24 cellular contexts compared by ENCODE assay signal in the genomic region with DNA sequence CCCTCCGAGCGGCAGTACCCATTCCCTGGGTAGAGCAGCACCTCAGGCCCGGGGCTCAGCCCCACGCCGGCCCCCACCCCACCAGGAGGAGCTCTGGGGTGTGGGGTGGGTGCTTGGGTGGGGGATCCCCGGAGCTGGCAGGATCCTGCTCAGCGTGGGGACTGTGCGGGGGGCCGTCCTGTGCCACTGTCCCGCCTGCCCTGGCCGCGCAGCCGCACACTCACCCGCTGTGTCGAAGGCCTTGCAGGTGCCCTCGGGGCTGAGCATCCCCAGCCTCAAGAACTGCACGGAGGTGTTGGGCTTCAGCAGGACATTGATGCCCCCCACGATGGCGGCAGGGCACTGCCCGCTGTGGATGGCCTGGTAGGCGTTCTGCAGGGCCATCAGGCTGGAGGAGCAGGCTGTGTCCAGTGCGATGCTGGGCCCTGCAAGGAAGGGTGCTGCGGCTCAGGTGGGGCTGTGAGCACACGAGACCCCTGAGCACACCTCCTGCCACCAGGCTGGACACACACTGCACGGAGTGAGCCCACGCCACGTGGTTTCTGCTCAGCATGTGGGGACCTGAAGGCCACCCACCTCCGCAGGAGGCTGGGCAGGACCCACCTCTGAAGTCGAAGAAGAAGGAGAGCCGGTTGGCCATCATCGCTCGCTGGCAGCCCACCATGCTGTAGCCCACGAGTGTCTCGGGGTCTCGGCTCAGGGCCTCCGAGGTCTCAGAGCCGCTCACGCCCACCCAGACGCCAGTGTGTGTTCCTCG. TPM values are rescaled to one million over a fixed set of nuclear protein-coding genes. Genes with fewer than 3 reads are reported as not detected.
A peak's percentile ranks its signal among the peaks of the same experiment; 100 is the strongest.
DNase-seq lines count a peak whose midpoint lies in the region; ATAC-seq, FAIRE-seq and TF ChIP-seq lines count a peak whose summit lies in the region.
"Had no signal": no experiment of that assay in that cellular context is flagged by ENCODE, and none has a peak within 500 bp of the region (broad histone marks: within the 10 kb centered on the region; RNA-seq: fewer than 3 reads in every experiment).

No MANE protein-coding gene starts in this region.

- H3K9me3 ChIP-seq in mammary epithelial cell (replicated peaks; ENCODE audit: insufficient read depth, low read length) (no peaks in the 10 kb centered on the region), breast epithelium (no peaks in the 10 kb centered on the region), GM12878 (replicated peaks; ENCODE audit: control insufficient read depth, insufficient read depth, low read length) (no peaks in the 10 kb centered on the region), neuronal stem cell (replicated peaks in 1 of 2; ENCODE audit: control insufficient read depth in 2 of 2, insufficient read depth in 1 of 2, low read depth in 1 of 2, low read length in 2 of 2) (no peaks in the 10 kb centered on the region)
- no peaks in the 10 kb centered on the region for H3K9me3 ChIP-seq in CD4-positive, alpha-beta T cell (ENCODE audit: control insufficient read depth, low read length)
- H3K9me3 ChIP-seq: A549, adrenal gland, BLaER1, upper lobe of left lung had no signal

- CTCF ChIA-PET in mammary epithelial cell (lab: Charles Lee; ENCODE audit: low non-redundant PET): no interaction called here
- CTCF ChIA-PET in GM12878 (lab: Yijun Ruan, JAX): no interaction called here
- CTCF ChIA-PET in CD4-positive, alpha-beta T cell (lab: Charles Lee): no interaction called here

- POLR2A ChIA-PET in GM12878 (lab: Charles Lee): no interaction called here
- POLR2A ChIA-PET in CD4-positive, alpha-beta T cell (lab: Charles Lee): no interaction called here

- WGBS in mammary epithelial cell (ENCODE audit: low coverage, missing lambda C conversion rate): 94% methylated on average over 13 of the region's 40 CpGs
- 98% methylated on average over 34 of the region's 40 CpGs for WGBS in GM12878 (ENCODE audit: insufficient coverage, insufficient replicate concordance, low lambda C conversion rate, missing lambda C conversion rate)
- no CpG with 5 or more reads among the region's 40 CpGs for WGBS in neuronal stem cell (ENCODE audit: extremely low coverage in 2 of 2, insufficient read length in 2 of 2, insufficient replicate concordance in 1 of 2), 2 donors

- no peak overlapping the region for H3K4ac ChIP-seq in neuronal stem cell (ENCODE audit: low read length)

- H3K18ac ChIP-seq in neuronal stem cell (ENCODE audit: low read length): peak overlapping the region; percentile 48

- in situ Hi-C loops in mammary epithelial cell (cut with MboI; ENCODE audit: low sequenced_read_pairs in 2 of 2) (no loop called here), GM12878 (cut with MboI) (no loop called here)

- no peak overlapping the region for H3K4me3 Mint-ChIP-seq in CD4-positive, alpha-beta T cell
- H3K4me3 Mint-ChIP-seq: activated T-helper 17 cell treated with anti-CD3 and anti-CD28 coated beads, Interleukin-2, amount 50 U/mL, for 72 hours had no signal

- no peak overlapping the region for H3K27ac Mint-ChIP-seq in CD4-positive, alpha-beta T cell
- H3K27ac Mint-ChIP-seq: activated T-helper 17 cell treated with anti-CD3 and anti-CD28 coated beads, Interleukin-2, amount 50 U/mL, for 72 hours; nephron; progenitor cell of endocrine pancreas had no signal

- DNase-seq in mammary epithelial cell (no peak), breast epithelium (ENCODE audit: low spot score in 2 of 2) (no peak), GM12878 (ENCODE audit: low read depth, low spot score) (no peak), neuronal stem cell (ENCODE audit: low spot score) (no peak)
- DNase-seq in CD4-positive, alpha-beta T cell: no peak
- DNase-seq: mesendoderm; NCI-H1417; NCI-H2107; NCI-H510A; stimulated activated CD4-positive, alpha-beta T cell treated with anti-CD3 and anti-CD28 coated beads, Interleukin-2, amount 100 ng/mL, for 48 hours had no signal

- peaks cover 20% of the 10 kb centered on the region for H3K36me3 Mint-ChIP-seq in CD4-positive, alpha-beta T cell (ENCODE audit: low read depth)

- no peak for ATAC-seq in GM12878
- no peak for ATAC-seq in CD4-positive, alpha-beta T cell (ENCODE audit: poor library complexity)
- no peak for ATAC-seq in HG02588 (IDR thresholded peaks at IDR 0.05; ENCODE audit: unreplicated experiment)
- ATAC-seq: A549; activated CD4-positive, CD25-positive, alpha-beta regulatory T cell treated with anti-CD3 and anti-CD28 coated beads, Interleukin-2, amount 50 U/mL, for 24 hours; activated T-helper 17 cell treated with anti-CD3 and anti-CD28 coated beads, Interleukin-2, amount 50 U/mL, for 72 hours; SK-N-SH treated with all-trans-retinoic acid at 6 μM for 48 hours had no signal

- H4K8ac ChIP-seq in neuronal stem cell (ENCODE audit: low read depth, low read length): no peak overlapping the region

- TF ChIP-seq EP300 in GM12878 (IDR thresholded peaks at IDR 0.05; ENCODE audit: borderline replicate concordance in 1 of 2, control insufficient read depth in 1 of 2, low read depth in 2 of 2, low read length in 2 of 2): no peak

- TF ChIP-seq POLR2A in breast epithelium (IDR thresholded peaks at IDR 0.05) (no peak), GM12878 (IDR thresholded peaks at IDR 0.05; ENCODE audit: low read depth, low read length) (peak; percentile 59; the same call in 1 of the 2 replicates)

- no peak overlapping the region for H2AK5ac ChIP-seq in neuronal stem cell (ENCODE audit: low read depth, low read length)

- no peaks in the 10 kb centered on the region for H3K9me3 Mint-ChIP-seq in CD4-positive, alpha-beta T cell
- H3K9me3 Mint-ChIP-seq: activated T-helper 17 cell treated with anti-CD3 and anti-CD28 coated beads, Interleukin-2, amount 50 U/mL, for 72 hours; nephron had no signal

- H3K79me1 ChIP-seq in neuronal stem cell (ENCODE audit: low read depth, low read length): peaks cover 61% of the 10 kb centered on the region

- H2BK15ac ChIP-seq in neuronal stem cell (ENCODE audit: low read length): no peak overlapping the region

- H3K27me3 Mint-ChIP-seq in CD4-positive, alpha-beta T cell: no peaks in the 10 kb centered on the region
- H3K27me3 Mint-ChIP-seq: activated T-helper 17 cell treated with anti-CD3 and anti-CD28 coated beads, Interleukin-2, amount 50 U/mL, for 72 hours; progenitor cell of endocrine pancreas had no signal

- H2BK5ac ChIP-seq in neuronal stem cell (ENCODE audit: low read length): peak overlapping the region; percentile 93

- H3K4me1 ChIP-seq in mammary epithelial cell (ENCODE audit: insufficient read depth, low read length): peaks cover 22% of the 10 kb centered on the region
- H3K4me1 ChIP-seq in breast epithelium: peaks cover 8 to 11% of the 10 kb centered on the region in 2 donors
- peaks cover 7% of the 10 kb centered on the region for H3K4me1 ChIP-seq in GM12878 (ENCODE audit: control insufficient read depth, insufficient read depth, low read length)
- H3K4me1 ChIP-seq in neuronal stem cell (ENCODE audit: control insufficient read depth in 2 of 2, insufficient read depth in 1 of 2, low read depth in 1 of 2, low read length in 2 of 2): peaks cover 13 to 23% of the 10 kb centered on the region in 2 donors

- no peak overlapping the region for H4K91ac ChIP-seq in neuronal stem cell (ENCODE audit: low read depth, low read length, poor library complexity)

- H3K9ac ChIP-seq in mammary epithelial cell (ENCODE audit: insufficient read depth, low read length) (no peak overlapping the region), GM12878 (ENCODE audit: control insufficient read depth, insufficient read depth, low read length) (no peak overlapping the region), neuronal stem cell (ENCODE audit: low read depth, low read length, poor library complexity) (peak overlapping the region; percentile 70)
- H3K9ac ChIP-seq: BLaER1 had no signal

- BruUV-seq in mammary epithelial cell (replicated peaks; lab: Mats Ljungman, UMichigan): TSS peak; percentile 29
- no TSS peak for BruUV-seq in GM12878 (replicated peaks; lab: Mats Ljungman, UMichigan)

- peaks cover 98% of the 10 kb centered on the region for H3K79me2 ChIP-seq in mammary epithelial cell (ENCODE audit: insufficient read depth, low read length)
- peaks cover 30% of the 10 kb centered on the region for H3K79me2 ChIP-seq in GM12878 (ENCODE audit: control insufficient read depth, insufficient read depth, low read length)

- H2AFZ ChIP-seq in mammary epithelial cell (ENCODE audit: low read depth, low read length) (no peak overlapping the region), GM12878 (ENCODE audit: control insufficient read depth, low read depth, low read length) (no peak overlapping the region), neuronal stem cell (ENCODE audit: low read length) (no peak overlapping the region)

- TF ChIP-seq RAD21 in GM12878 (IDR thresholded peaks at IDR 0.05; ENCODE audit: insufficient read depth, low read depth, low read length): no peak

- H3K4me2 ChIP-seq in mammary epithelial cell (ENCODE audit: insufficient read depth, low read depth, low read length) (no peak overlapping the region), GM12878 (ENCODE audit: control insufficient read depth, insufficient read depth) (no peak overlapping the region), neuronal stem cell (ENCODE audit: insufficient read depth, low read length, poor library complexity, severe bottlenecking) (no peak overlapping the region)
- H3K4me2 ChIP-seq: A549, BLaER1 had no signal

- H3K23ac ChIP-seq in neuronal stem cell (ENCODE audit: low read depth, low read length, poor library complexity): peak overlapping the region; percentile 96

- dilution Hi-C loops in mammary epithelial cell (cut with HindIII; ENCODE audit: low sequenced_read_pairs): no loop called here

- no peak for FAIRE-seq in GM12878 (lab: Jason Lieb, UNC)
- FAIRE-seq: A549, bronchial epithelial cell, D721Med, frontal cortex, keratinocyte had no signal

- H3K4me1 Mint-ChIP-seq in CD4-positive, alpha-beta T cell (ENCODE audit: low read depth): peaks cover 3% of the 10 kb centered on the region
- H3K4me1 Mint-ChIP-seq: activated T-helper 17 cell treated with anti-CD3 and anti-CD28 coated beads, Interleukin-2, amount 50 U/mL, for 72 hours; nephron had no signal

- SMC1A ChIA-PET in GM12878 (lab: Charles Lee; ENCODE audit: uncharacterized antibody, unreplicated experiment): no interaction called here

- H3K4me3 ChIP-seq in mammary epithelial cell (replicated peaks in 1 of 3; ENCODE audit: insufficient read depth in 1 of 3, low read depth in 2 of 3, low read length in 3 of 3): no peak overlapping the region
- H3K4me3 ChIP-seq in breast epithelium: peak overlapping the region in 1 of 3 donors; percentile 8
- H3K4me3 ChIP-seq in GM12878: no peak overlapping the region
- H3K4me3 ChIP-seq in neuronal stem cell (ENCODE audit: low read length in 2 of 2): peak overlapping the region in 1 of 2 donors; percentile 27
- H3K4me3 ChIP-seq: A549, adrenal gland, BLaER1, upper lobe of left lung had no signal

- no peak overlapping the region for H2BK120ac ChIP-seq in neuronal stem cell (ENCODE audit: low read depth, low read length)

- TF ChIP-seq CTCF in mammary epithelial cell (conservative IDR thresholded peaks at IDR 0.05 in 1 of 2, IDR thresholded peaks at IDR 0.05 in 1 of 2; ENCODE audit: extremely low read depth in 1 of 2, insufficient read depth in 1 of 2, low read depth in 1 of 2, low read length in 2 of 2): no peak
- no peak for TF ChIP-seq CTCF in breast epithelium (IDR thresholded peaks at IDR 0.05)
- TF ChIP-seq CTCF in GM12878 (IDR thresholded peaks at IDR 0.05 in 2 of 3, conservative IDR thresholded peaks at IDR 0.05 in 1 of 3; ENCODE audit: control insufficient read depth in 2 of 3, extremely low read depth in 1 of 3, insufficient read depth in 1 of 3, low read depth in 3 of 3, low read length in 3 of 3): no peak
- no peak for TF ChIP-seq CTCF in CD4-positive, alpha-beta T cell (IDR thresholded peaks at IDR 0.05)

- H4K20me1 ChIP-seq in mammary epithelial cell (ENCODE audit: insufficient read depth, low read length): peaks cover 40% of the 10 kb centered on the region
- H4K20me1 ChIP-seq in GM12878 (ENCODE audit: control insufficient read depth, insufficient read depth): no peaks in the 10 kb centered on the region; the same call in 1 of the 2 replicates

- RAD21 ChIA-PET in GM12878 (lab: Charles Lee; ENCODE audit: unreplicated experiment): no interaction called here

- intact Hi-C loops in mammary epithelial cell (cut with micrococcal nuclease): no loop called here
- intact Hi-C loops in breast epithelium (cut with DNase I; ENCODE audit: low total_unique reads): no loop called here
- intact Hi-C loops in GM12878 (cut with micrococcal nuclease; ENCODE audit: unreplicated experiment): no loop called here
- intact Hi-C loops in CD4-positive, alpha-beta T cell (cut with DNase I, micrococcal nuclease): loop anchor here in 1 of 2 experiments (10.0 kb wide), 1 partner anchor 1988 kb away; the partner anchor contains the start of gene GAA

- H3K14ac ChIP-seq in neuronal stem cell (ENCODE audit: low read length): peak overlapping the region; percentile 38

- H3K36me3 ChIP-seq in mammary epithelial cell (ENCODE audit: insufficient read depth, low read length) (peaks cover 30% of the 10 kb centered on the region), breast epithelium (peaks cover 18% of the 10 kb centered on the region), GM12878 (ENCODE audit: control insufficient read depth in 2 of 2, insufficient read depth in 2 of 2, low read length in 1 of 2) (peaks cover 15 to 59% of the 10 kb centered on the region in 2 experiments), neuronal stem cell (replicated peaks in 1 of 2; ENCODE audit: control insufficient read depth in 2 of 2, insufficient read depth in 2 of 2, low read length in 2 of 2) (peaks cover 73 to 89% of the 10 kb centered on the region in 2 donors)

- H2BK12ac ChIP-seq in neuronal stem cell (ENCODE audit: low read length): peak overlapping the region; percentile 41

- H3K27me3 ChIP-seq in mammary epithelial cell (ENCODE audit: insufficient read depth, low read length): no peaks in the 10 kb centered on the region
- no peaks in the 10 kb centered on the region for H3K27me3 ChIP-seq in breast epithelium
- no peaks in the 10 kb centered on the region for H3K27me3 ChIP-seq in GM12878 (replicated peaks in 1 of 2; ENCODE audit: control insufficient read depth in 2 of 2, insufficient read depth in 2 of 2, low read length in 1 of 2)
- H3K27me3 ChIP-seq in neuronal stem cell (ENCODE audit: control insufficient read depth in 3 of 3, insufficient read depth in 3 of 3, low read depth in 1 of 3, low read length in 3 of 3): no peaks in the 10 kb centered on the region
- H3K27me3 ChIP-seq in CD4-positive, alpha-beta T cell (ENCODE audit: control insufficient read depth, insufficient read depth, low read length): no peaks in the 10 kb centered on the region
- H3K27me3 ChIP-seq: adrenal gland, BLaER1, upper lobe of left lung had no signal

- H3K27ac ChIP-seq in mammary epithelial cell (ENCODE audit: insufficient read depth, low read depth, low read length) (no peak overlapping the region), breast epithelium (no peak overlapping the region), GM12878 (ENCODE audit: control insufficient read depth, insufficient read depth) (no peak overlapping the region), neuronal stem cell (replicated peaks; ENCODE audit: low read length) (no peak overlapping the region)
- H3K27ac ChIP-seq in CD4-positive, alpha-beta T cell (ENCODE audit: low read depth, low read length): no peak overlapping the region
- H3K27ac ChIP-seq: A549, adrenal gland, BLaER1 had no signal

RNA-seq across cellular contexts. Expression of gene FASN, which starts 4.9 kb away (rescaled TPM):
- total RNA-seq in mammary epithelial cell (100 to 1,000 TPM; 126 to 452 TPM), breast epithelium (100 to 1,000 TPM in 1 of 3 donors, 10 to 100 TPM in 2; 95.4 to 590 (median 98.6) TPM), GM12878 (2014; rRNA removed) (67.4 and 73.8 TPM in 2 replicates), GM12878 (2014; rRNA removed; fragmentation: Illumina TruSeq; extraction: Trizol) (18.0 and 20.8 TPM in 2 replicates), GM12878 (2021) (333 and 348 TPM in 2 replicates)
- polyA plus RNA-seq in mammary epithelial cell (217 TPM), GM12878 (2011; rRNA removed) (4.5 and 10.8 TPM in 2 replicates), GM12878 (2014; fragmentation: Illumina TruSeq; extraction: Trizol) (1.6 and 12.8 TPM in 2 replicates), GM12878 (2014; fragmentation: Nextera tagmentation; extraction: Ambion mirVana) (under 1 TPM; 0.19 to 0.31 TPM), GM12878 (2014; rRNA removed) (87.8 and 131 TPM in 2 replicates), GM12878 (2016; fragmentation: Nextera tagmentation; extraction: Ambion mirVana) (10 to 100 TPM; 40.1 to 42.5 TPM)
- 278 TPM for polyA minus RNA-seq in mammary epithelial cell
- 81.2 and 110 TPM in 2 replicates for total RNA-seq in GM12878 (2013; cell fraction: nucleolus; rRNA removed)
- 15.3 TPM for polyA plus RNA-seq in GM12878 (2011; ENCODE audit: low read depth)
- 31.3 and 40.9 TPM in 2 replicates for polyA plus RNA-seq in GM12878 (2011; cell fraction: cytosol; rRNA removed)
- polyA plus RNA-seq in GM12878 (2011; cell fraction: nucleus; rRNA removed): 137 and 205 TPM in 2 replicates
- 82.0 and 91.6 TPM in 2 replicates for polyA plus RNA-seq in GM12878 (2012)
- 21.8 and 51.5 TPM in 2 replicates for polyA minus RNA-seq in GM12878 (2011; rRNA and poly(A)+ RNA removed)
- polyA minus RNA-seq in GM12878 (2011; cell fraction: cytosol; rRNA and poly(A)+ RNA removed): 91.7 and 93.8 TPM in 2 replicates
- polyA minus RNA-seq in GM12878 (2011; cell fraction: nucleus; rRNA and poly(A)+ RNA removed): 35.7 and 66.9 TPM in 2 replicates
- polyA plus RNA-seq in neuronal stem cell (2013, experiment 1 of 2): 128 TPM
- polyA plus RNA-seq in neuronal stem cell (2013, experiment 2 of 2): 131 TPM
- total RNA-seq in CD4-positive, alpha-beta T cell: 100 to 1,000 TPM; 168 to 174 TPM

RNA-seq across cellular contexts. Expression of gene DUS1L, which starts 27.6 kb away (rescaled TPM):
- 10 to 100 TPM; 59.0 to 94.2 TPM for total RNA-seq in mammary epithelial cell
- 65.9 TPM for polyA plus RNA-seq in mammary epithelial cell
- polyA minus RNA-seq in mammary epithelial cell: 74.3 TPM
- total RNA-seq in breast epithelium: 10 to 100 TPM; 55.0 to 96.4 (median 82.0) TPM
- 56.8 and 75.9 TPM in 2 replicates for total RNA-seq in GM12878 (2013; cell fraction: nucleolus; rRNA removed)
- 107 and 132 TPM in 2 replicates for total RNA-seq in GM12878 (2014; rRNA removed)
- total RNA-seq in GM12878 (2014; rRNA removed; fragmentation: Illumina TruSeq; extraction: Trizol): 43.3 and 50.3 TPM in 2 replicates
- total RNA-seq in GM12878 (2021): 137 and 157 TPM in 2 replicates
- 52.5 TPM for polyA plus RNA-seq in GM12878 (2011; ENCODE audit: low read depth)
- polyA plus RNA-seq in GM12878 (2011; rRNA removed): 21.0 and 42.6 TPM in 2 replicates
- 77.7 and 101 TPM in 2 replicates for polyA plus RNA-seq in GM12878 (2011; cell fraction: cytosol; rRNA removed)
- 285 and 360 TPM in 2 replicates for polyA plus RNA-seq in GM12878 (2011; cell fraction: nucleus; rRNA removed)
- polyA plus RNA-seq in GM12878 (2012): 61.7 and 71.7 TPM in 2 replicates
- 13.8 and 46.5 TPM in 2 replicates for polyA plus RNA-seq in GM12878 (2014; fragmentation: Illumina TruSeq; extraction: Trizol)
- polyA plus RNA-seq in GM12878 (2014; fragmentation: Nextera tagmentation; extraction: Ambion mirVana): 10 to 100 TPM in 1 of 2 experiments, 1 to 10 TPM in 1; 6.1 to 15.3 TPM
- 147 and 155 TPM in 2 replicates for polyA plus RNA-seq in GM12878 (2014; rRNA removed)
- polyA plus RNA-seq in GM12878 (2016; fragmentation: Nextera tagmentation; extraction: Ambion mirVana): 10 to 100 TPM in 1 of 2 experiments, 1 to 10 TPM in 1; 9.7 to 25.4 TPM
- 23.4 and 40.3 TPM in 2 replicates for polyA minus RNA-seq in GM12878 (2011; rRNA and poly(A)+ RNA removed)
- 25.4 and 29.1 TPM in 2 replicates for polyA minus RNA-seq in GM12878 (2011; cell fraction: cytosol; rRNA and poly(A)+ RNA removed)
- polyA minus RNA-seq in GM12878 (2011; cell fraction: nucleus; rRNA and poly(A)+ RNA removed): 63.5 and 104 TPM in 2 replicates
- 33.5 TPM for polyA plus RNA-seq in neuronal stem cell (2013, experiment 1 of 2)
- polyA plus RNA-seq in neuronal stem cell (2013, experiment 2 of 2): 31.8 TPM
- 100 to 1,000 TPM; 160 to 163 TPM for total RNA-seq in CD4-positive, alpha-beta T cell

RNA-seq across cellular contexts. Expression of gene GPS1, which starts 41.5 kb away (rescaled TPM):
- total RNA-seq in mammary epithelial cell (10 to 100 TPM; 84.2 to 98.2 TPM), breast epithelium (10 to 100 TPM; 68.8 to 95.4 (median 94.4) TPM), GM12878 (2014; rRNA removed) (110 and 131 TPM in 2 replicates), GM12878 (2014; rRNA removed; fragmentation: Illumina TruSeq; extraction: Trizol) (35.1 and 37.1 TPM in 2 replicates), GM12878 (2021) (113 and 122 TPM in 2 replicates)
- polyA plus RNA-seq in mammary epithelial cell (103 TPM), GM12878 (2011; rRNA removed) (14.3 and 53.3 TPM in 2 replicates), GM12878 (2014; fragmentation: Illumina TruSeq; extraction: Trizol) (7.5 and 32.8 TPM in 2 replicates), GM12878 (2014; fragmentation: Nextera tagmentation; extraction: Ambion mirVana) (10 to 100 TPM in 1 of 2 experiments, 1 to 10 TPM in 1; 2.2 to 11.5 TPM), GM12878 (2014; rRNA removed) (102 and 119 TPM in 2 replicates), GM12878 (2016; fragmentation: Nextera tagmentation; extraction: Ambion mirVana) (100 to 1,000 TPM; 119 to 146 TPM)
- polyA minus RNA-seq in mammary epithelial cell: 65.6 TPM
- 41.6 and 44.7 TPM in 2 replicates for total RNA-seq in GM12878 (2013; cell fraction: nucleolus; rRNA removed)
- polyA plus RNA-seq in GM12878 (2011; ENCODE audit: low read depth): 21.3 TPM
- polyA plus RNA-seq in GM12878 (2011; cell fraction: cytosol; rRNA removed): 65.9 and 98.5 TPM in 2 replicates
- 198 and 262 TPM in 2 replicates for polyA plus RNA-seq in GM12878 (2011; cell fraction: nucleus; rRNA removed)
- polyA plus RNA-seq in GM12878 (2012): 41.2 and 44.0 TPM in 2 replicates
- polyA minus RNA-seq in GM12878 (2011; rRNA and poly(A)+ RNA removed): 50.1 and 72.3 TPM in 2 replicates
- polyA minus RNA-seq in GM12878 (2011; cell fraction: cytosol; rRNA and poly(A)+ RNA removed): 44.1 and 45.0 TPM in 2 replicates
- 42.7 and 84.3 TPM in 2 replicates for polyA minus RNA-seq in GM12878 (2011; cell fraction: nucleus; rRNA and poly(A)+ RNA removed)
- 67.9 TPM for polyA plus RNA-seq in neuronal stem cell (2013, experiment 1 of 2)
- polyA plus RNA-seq in neuronal stem cell (2013, experiment 2 of 2): 66.6 TPM
- 10 to 100 TPM; 64.6 to 69.3 TPM for total RNA-seq in CD4-positive, alpha-beta T cell

RNA-seq across cellular contexts. Expression of gene RFNG, which starts 41.6 kb away (rescaled TPM):
- total RNA-seq in mammary epithelial cell: 10 to 100 TPM; 37.7 to 38.2 TPM
- polyA plus RNA-seq in mammary epithelial cell: 13.6 TPM
- 21.2 TPM for polyA minus RNA-seq in mammary epithelial cell
- 10 to 100 TPM; 30.5 to 49.4 (median 31.8) TPM for total RNA-seq in breast epithelium
- total RNA-seq in GM12878 (2013; cell fraction: nucleolus; rRNA removed): 23.5 and 23.7 TPM in 2 replicates
- 14.5 and 14.8 TPM in 2 replicates for total RNA-seq in GM12878 (2014; rRNA removed)
- total RNA-seq in GM12878 (2014; rRNA removed; fragmentation: Illumina TruSeq; extraction: Trizol): 5.2 and 7.8 TPM in 2 replicates
- 17.7 and 19.6 TPM in 2 replicates for total RNA-seq in GM12878 (2021)
- 10.9 TPM for polyA plus RNA-seq in GM12878 (2011; ENCODE audit: low read depth)
- polyA plus RNA-seq in GM12878 (2011; rRNA removed): 4.4 and 7.1 TPM in 2 replicates
- 6.6 and 12.0 TPM in 2 replicates for polyA plus RNA-seq in GM12878 (2011; cell fraction: cytosol; rRNA removed)
- 83.6 and 89.3 TPM in 2 replicates for polyA plus RNA-seq in GM12878 (2011; cell fraction: nucleus; rRNA removed)
- polyA plus RNA-seq in GM12878 (2012): 20.4 and 23.3 TPM in 2 replicates
- polyA plus RNA-seq in GM12878 (2014; fragmentation: Illumina TruSeq; extraction: Trizol): 1.3 and 7.2 TPM in 2 replicates
- polyA plus RNA-seq in GM12878 (2014; fragmentation: Nextera tagmentation; extraction: Ambion mirVana): under 1 TPM; 0.10 to 0.93 TPM
- 19.0 and 22.4 TPM in 2 replicates for polyA plus RNA-seq in GM12878 (2014; rRNA removed)
- polyA plus RNA-seq in GM12878 (2016; fragmentation: Nextera tagmentation; extraction: Ambion mirVana): 1 to 10 TPM; 1.6 to 2.6 TPM
- 2.4 and 4.8 TPM in 2 replicates for polyA minus RNA-seq in GM12878 (2011; rRNA and poly(A)+ RNA removed)
- 2.9 and 4.4 TPM in 2 replicates for polyA minus RNA-seq in GM12878 (2011; cell fraction: cytosol; rRNA and poly(A)+ RNA removed)
- polyA minus RNA-seq in GM12878 (2011; cell fraction: nucleus; rRNA and poly(A)+ RNA removed): 8.1 and 8.2 TPM in 2 replicates
- 25.7 TPM for polyA plus RNA-seq in neuronal stem cell (2013, experiment 1 of 2)
- 26.2 TPM for polyA plus RNA-seq in neuronal stem cell (2013, experiment 2 of 2)
- 10 to 100 TPM; 28.1 to 31.2 TPM for total RNA-seq in CD4-positive, alpha-beta T cell

RNA-seq across cellular contexts. Expression of gene DCXR, which starts 55.7 kb away (rescaled TPM):
- total RNA-seq in mammary epithelial cell (10 to 100 TPM; 27.7 to 68.9 TPM), breast epithelium (100 to 1,000 TPM; 202 to 484 (median 228) TPM), GM12878 (2014; rRNA removed) (80.8 and 85.8 TPM in 2 replicates), GM12878 (2014; rRNA removed; fragmentation: Illumina TruSeq; extraction: Trizol) (32.4 and 39.9 TPM in 2 replicates), GM12878 (2021) (110 and 119 TPM in 2 replicates)
- polyA plus RNA-seq in mammary epithelial cell (79.0 TPM), GM12878 (2011; rRNA removed) (29.9 and 66.6 TPM in 2 replicates), GM12878 (2014; fragmentation: Illumina TruSeq; extraction: Trizol) (45.6 and 92.0 TPM in 2 replicates), GM12878 (2014; fragmentation: Nextera tagmentation; extraction: Ambion mirVana) (10 to 100 TPM; 12.3 to 44.8 TPM), GM12878 (2014; rRNA removed) (128 and 151 TPM in 2 replicates), GM12878 (2016; fragmentation: Nextera tagmentation; extraction: Ambion mirVana) (100 to 1,000 TPM; 122 to 139 TPM)
- 52.5 TPM for polyA minus RNA-seq in mammary epithelial cell
- 13.4 and 14.9 TPM in 2 replicates for total RNA-seq in GM12878 (2013; cell fraction: nucleolus; rRNA removed)
- 79.4 TPM for polyA plus RNA-seq in GM12878 (2011; ENCODE audit: low read depth)
- polyA plus RNA-seq in GM12878 (2011; cell fraction: cytosol; rRNA removed): 188 and 195 TPM in 2 replicates
- 136 and 154 TPM in 2 replicates for polyA plus RNA-seq in GM12878 (2011; cell fraction: nucleus; rRNA removed)
- 73.6 and 79.6 TPM in 2 replicates for polyA plus RNA-seq in GM12878 (2012)
- polyA minus RNA-seq in GM12878 (2011; rRNA and poly(A)+ RNA removed): 53.5 and 69.9 TPM in 2 replicates
- 23.2 and 25.8 TPM in 2 replicates for polyA minus RNA-seq in GM12878 (2011; cell fraction: cytosol; rRNA and poly(A)+ RNA removed)
- polyA minus RNA-seq in GM12878 (2011; cell fraction: nucleus; rRNA and poly(A)+ RNA removed): 21.6 and 34.3 TPM in 2 replicates
- 72.9 TPM for polyA plus RNA-seq in neuronal stem cell (2013, experiment 1 of 2)
- 72.2 TPM for polyA plus RNA-seq in neuronal stem cell (2013, experiment 2 of 2)
- 100 to 1,000 TPM; 103 to 119 TPM for total RNA-seq in CD4-positive, alpha-beta T cell
